Comparison of ENCODE assay signal across 13 cellular contexts in the genomic region with DNA sequence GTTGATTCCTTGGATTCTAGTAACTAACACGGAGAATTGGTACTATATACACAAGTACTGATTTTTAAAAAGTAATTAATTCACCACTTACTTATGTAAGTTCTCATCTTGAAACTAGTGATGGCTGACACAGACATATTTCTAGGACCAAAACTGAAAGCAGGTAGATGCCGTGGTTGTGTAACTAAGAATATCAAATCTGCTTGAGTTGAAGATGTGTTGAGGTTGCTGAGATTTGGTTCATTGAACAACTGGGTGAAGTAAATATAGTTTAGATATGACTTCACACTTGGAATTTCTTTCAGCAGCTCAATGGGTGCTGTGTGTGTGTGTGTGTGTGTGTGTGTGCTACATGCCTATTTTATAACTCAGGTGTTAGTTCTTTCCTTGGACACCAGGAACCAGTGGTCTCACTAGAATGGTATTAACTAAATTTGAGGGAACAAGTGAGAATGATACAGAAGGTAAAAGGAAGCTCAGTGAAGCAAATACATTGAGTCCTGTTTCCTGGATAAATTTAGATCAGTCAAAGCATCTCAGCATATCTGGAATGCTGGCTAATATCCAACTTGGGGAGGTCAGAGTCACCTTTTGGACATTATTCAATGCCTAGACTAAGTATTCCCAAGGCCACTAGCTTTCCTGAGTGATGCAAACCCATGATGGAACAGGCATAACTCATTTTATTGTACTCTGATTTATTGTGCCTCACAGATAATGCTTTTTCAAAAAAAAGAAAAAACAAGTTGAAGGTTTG.
DNase-seq lines count a peak whose midpoint lies in the region; ATAC-seq, FAIRE-seq and TF ChIP-seq lines count a peak whose summit lies in the region.
"Had no signal": no experiment of that assay in that cellular context is flagged by ENCODE, and none has a peak within 500 bp of the region (broad histone marks: within the 10 kb centered on the region; RNA-seq: fewer than 3 reads in every experiment).

No MANE protein-coding gene starts in this region.

- H3K9ac ChIP-seq in OCI-LY3 (ENCODE audit: low read length) (no peak overlapping the region), mesendoderm (ENCODE audit: low read length) (no peak overlapping the region)

- H3K56ac ChIP-seq in mesendoderm (ENCODE audit: low read length), result no peak overlapping the region

- no peak overlapping the region for H3K27ac ChIP-seq in OCI-LY3 (ENCODE audit: low read length)
- no peak overlapping the region for H3K27ac ChIP-seq in mesendoderm (ENCODE audit: low read depth, low read length)
- H3K27ac ChIP-seq: pancreas, vagina had no signal

- no peaks in the 10 kb centered on the region for H3K79me1 ChIP-seq in mesendoderm (ENCODE audit: low read length)

- no peak overlapping the region for H3K18ac ChIP-seq in mesendoderm (ENCODE audit: low read length)

- no peaks in the 10 kb centered on the region for H3K9me3 ChIP-seq in OCI-LY3 (ENCODE audit: insufficient read depth, low read length)
- H3K9me3 ChIP-seq: pancreas, vagina had no signal

- H2BK15ac ChIP-seq in mesendoderm (replicated peaks; ENCODE audit: low read depth), result no peak overlapping the region

- H3K4me2 ChIP-seq in OCI-LY3 (ENCODE audit: low read length) (peak overlapping the region; percentile 40), mesendoderm (ENCODE audit: low read length) (no peak overlapping the region)

- H3K23ac ChIP-seq in mesendoderm (ENCODE audit: low read length), result no peak overlapping the region

- no peak overlapping the region for H4K8ac ChIP-seq in mesendoderm (ENCODE audit: low read depth, low read length)

- H3K4me3 ChIP-seq in OCI-LY3 (ENCODE audit: low read length), result 0 out of 2 replicates have a peak overlapping the region, but pooled peaks have one; percentile 2
- no peak overlapping the region for H3K4me3 ChIP-seq in mesendoderm (ENCODE audit: low read length)
- H3K4me3 ChIP-seq: pancreas, vagina had no signal

- H2AK5ac ChIP-seq in mesendoderm (ENCODE audit: low read length), result no peak overlapping the region

- in situ Hi-C loops in ACHN (cut with HindIII; ENCODE audit: low pct_ligation_motif_present, low pct_unique_long_range_greater_than_20kb, low sequenced_read_pairs), result no loop called here

- H4K5ac ChIP-seq in mesendoderm (ENCODE audit: low read length), result no peak overlapping the region

- no CpG with 5 or more reads among the region's 2 CpGs for WGBS in mesendoderm (ENCODE audit: extremely low coverage, insufficient coverage, low lambda C conversion rate)

- H2BK120ac ChIP-seq in mesendoderm (ENCODE audit: low read depth, low read length), result no peak overlapping the region

- H3K4me1 ChIP-seq in OCI-LY3 (ENCODE audit: low read length) (peaks cover 12% of the 10 kb centered on the region), mesendoderm (ENCODE audit: control insufficient read depth, low read depth, low read length) (peaks cover 3% of the 10 kb centered on the region)
- H3K4me1 ChIP-seq: pancreas, vagina had no signal

- H3K79me2 ChIP-seq in OCI-LY3 (ENCODE audit: low read length) (no peaks in the 10 kb centered on the region), mesendoderm (ENCODE audit: control insufficient read depth, insufficient read depth, low read length) (no peaks in the 10 kb centered on the region)

- H2AFZ ChIP-seq in OCI-LY3 (ENCODE audit: low read depth, low read length), result no peak overlapping the region

- H3K36me3 ChIP-seq in OCI-LY3 (replicated peaks; ENCODE audit: low read depth, low read length) (no peaks in the 10 kb centered on the region), mesendoderm (ENCODE audit: control insufficient read depth, insufficient read depth, low read length) (no peaks in the 10 kb centered on the region)
- H3K36me3 ChIP-seq: pancreas, vagina had no signal

- H3K4ac ChIP-seq in mesendoderm (ENCODE audit: low read depth, low read length), result no peak overlapping the region

- no peak overlapping the region for H2BK5ac ChIP-seq in mesendoderm (ENCODE audit: low read length)

- no peak for TF ChIP-seq CTCF in OCI-LY3 (IDR thresholded peaks at IDR 0.05; ENCODE audit: low read depth, low read length)

- no peaks in the 10 kb centered on the region for H4K20me1 ChIP-seq in OCI-LY3 (ENCODE audit: insufficient read depth, low read length)

- ATAC-seq in GM19328 (IDR thresholded peaks at IDR 0.05; ENCODE audit: unreplicated experiment) (peak; percentile 57), HG02884 (IDR thresholded peaks at IDR 0.05; ENCODE audit: unreplicated experiment) (peak; percentile 99)
- ATAC-seq: pancreas had no signal

- H3K27me3 ChIP-seq in OCI-LY3 (ENCODE audit: low read depth, low read length), result peaks cover 61% of the 10 kb centered on the region
- H3K27me3 ChIP-seq in mesendoderm (ENCODE audit: insufficient read depth, low read length, poor library complexity), result no peaks in the 10 kb centered on the region
- H3K27me3 ChIP-seq: pancreas, vagina had no signal

- DNase-seq in ACHN (peak; percentile 12), NCI-H345 (lab: John Stamatoyannopoulos, UW) (no peak), mesendoderm (no peak), HTR-8/SVneo (ENCODE audit: insufficient read length, low spot score) (no peak)
- DNase-seq in activated CD4-positive, alpha-beta T cell treated with anti-CD3 and anti-CD28 coated beads, Interleukin-2, amount 50 U/mL, for 1 hour, result no peak
- DNase-seq: activated CD4-positive, alpha-beta memory T cell treated with anti-CD3 and anti-CD28 coated beads for 36 hours; NCI-H146; pancreas; Right ventricle myocardium superior had no signal

- no peak for FAIRE-seq in HTR-8/SVneo (lab: Jason Lieb, UNC)
- FAIRE-seq: pancreas had no signal
